ENCODE assay signal across 7 cellular contexts in genomic region chr1:226476066-226476465, GRCh38.
"Had no signal": no experiment of that assay in that cellular context is flagged by ENCODE, and none has a peak within 500 bp of the region (broad histone marks: within the 10 kb centered on the region; RNA-seq: fewer than 3 reads in every experiment).

No MANE protein-coding gene starts in this region.

- H3K4me3 ChIP-seq: GM23248, HAP-1, K562 had no signal

- H2AFZ ChIP-seq: GM23248 had no signal

- DNase-seq: GOT3, H7, HFFc6 had no signal

- H3K4me3 Mint-ChIP-seq: HFFc6 had no signal

- H3K9me3 ChIP-seq: HAP-1 had no signal

- H3K4me1 ChIP-seq: HAP-1 had no signal

- H3K9me3 Mint-ChIP-seq: HFFc6 had no signal

- H3K27ac ChIP-seq: GM23248 had no signal

- H3K36me3 ChIP-seq: HAP-1 had no signal

- H3K27ac Mint-ChIP-seq: HFFc6 had no signal

- ATAC-seq: HCT116 had no signal

- H3K9ac ChIP-seq: GM23248 had no signal
